Comparison of ENCODE assay signal across 17 cellular contexts in genomic region chr19:1435378-1435989, GRCh38. TPM values are rescaled to one million over a fixed set of nuclear protein-coding genes. Genes with fewer than 3 reads are reported as not detected.
DNase-seq lines count a peak whose midpoint lies in the region; ATAC-seq, FAIRE-seq and TF ChIP-seq lines count a peak whose summit lies in the region.
"Had no signal": no experiment of that assay in that cellular context is flagged by ENCODE, and none has a peak within 500 bp of the region (broad histone marks: within the 10 kb centered on the region; RNA-seq: fewer than 3 reads in every experiment).

No MANE protein-coding gene starts in this region.

- H3K14ac ChIP-seq in H9 (ENCODE audit: insufficient read depth, low read length): no peak overlapping the region

- H3K9me3 ChIP-seq in H9 (ENCODE audit: control insufficient read depth, low read depth, low read length) (no peaks in the 10 kb centered on the region), GM12878 (replicated peaks; ENCODE audit: control insufficient read depth, insufficient read depth, low read length) (no peaks in the 10 kb centered on the region)
- H3K9me3 ChIP-seq: Peyer's patch had no signal

- no peak overlapping the region for H3K23ac ChIP-seq in H9 (ENCODE audit: insufficient read length, low read depth, low read length)

- H3K4me3 Mint-ChIP-seq in H9: no peak overlapping the region; a peak in 1 of 5 replicates
- H3K4me3 Mint-ChIP-seq in neural crest cell: peak overlapping the region; percentile 58
- H3K4me3 Mint-ChIP-seq: CD8-positive, alpha-beta memory T cell had no signal

- H3K36me3 Mint-ChIP-seq in H9 (ENCODE audit: insufficient read depth in 1 of 3, low read depth in 3 of 3) (peaks cover 23 to 57% (median 46%) of the 10 kb centered on the region in 3 experiments), neural crest cell (ENCODE audit: low read depth) (peaks cover 15% of the 10 kb centered on the region)

- H3K79me1 ChIP-seq in H9 (ENCODE audit: insufficient read depth, low read depth, low read length, poor library complexity, severe bottlenecking): peaks cover 6% of the 10 kb centered on the region

- H4K5ac ChIP-seq in H9 (ENCODE audit: insufficient read length, low read depth, low read length): no peak overlapping the region

- CTCF ChIA-PET in GM12878 (lab: Yijun Ruan, JAX): interaction anchor here (0.5 kb wide), 1 partner anchor 357 kb away, joined by 3 read pairs; no protein-coding TSS in a partner anchor

- H3K79me2 ChIP-seq in H9 (ENCODE audit: insufficient read depth, low read length) (peaks cover 11% of the 10 kb centered on the region; the same call in 1 of the 2 replicates), GM12878 (ENCODE audit: control insufficient read depth, insufficient read depth, low read length) (peaks cover 23% of the 10 kb centered on the region)

- H2BK120ac ChIP-seq in H9 (ENCODE audit: low read depth, low read length, poor library complexity, severe bottlenecking): no peak overlapping the region

- H3K27ac Mint-ChIP-seq in H9 (peak overlapping the region in 2 of 3 experiments; percentile 59 to 95; a peak in 2 of 7 replicates), neural crest cell (ENCODE audit: unreplicated experiment) (peak overlapping the region; percentile 94)
- H3K27ac Mint-ChIP-seq: CD8-positive, alpha-beta memory T cell had no signal

- H4K8ac ChIP-seq in H9 (replicated peaks; ENCODE audit: insufficient read length, low read depth, low read length): no peak overlapping the region

- H3K4me1 Mint-ChIP-seq in H9 (peaks cover 0 to 15% of the 10 kb centered on the region in 2 experiments), neural crest cell (peaks cover 14% of the 10 kb centered on the region)

- H3K27me3 ChIP-seq in H9 (ENCODE audit: insufficient read depth, low read length): no peaks in the 10 kb centered on the region
- H3K27me3 ChIP-seq in GM12878 (replicated peaks in 1 of 2; ENCODE audit: control insufficient read depth in 2 of 2, insufficient read depth in 2 of 2, low read length in 1 of 2): no peaks in the 10 kb centered on the region
- H3K27me3 ChIP-seq: Peyer's patch had no signal

- RAD21 ChIA-PET in GM12878 (lab: Charles Lee; ENCODE audit: unreplicated experiment): interaction anchor here (0.8 kb wide), 1 partner anchor 9 kb away, joined by 3 read pairs; no protein-coding TSS in a partner anchor

- no peak for TF ChIP-seq EP300 in GM12878 (IDR thresholded peaks at IDR 0.05; ENCODE audit: borderline replicate concordance in 1 of 2, control insufficient read depth in 1 of 2, low read depth in 2 of 2, low read length in 2 of 2)

- H2AFZ ChIP-seq in H9 (ENCODE audit: low read length): no peak overlapping the region
- H2AFZ ChIP-seq in GM12878 (ENCODE audit: control insufficient read depth, low read depth, low read length): no peak overlapping the region
- H2AFZ ChIP-seq: GM23248 had no signal

- H2BK5ac ChIP-seq in H9 (ENCODE audit: insufficient read length, low read length): no peak overlapping the region

- H2BK15ac ChIP-seq in H9 (ENCODE audit: low read depth, low read length): no peak overlapping the region

- SMC1A ChIA-PET in GM12878 (lab: Charles Lee; ENCODE audit: uncharacterized antibody, unreplicated experiment): interaction anchor here (0.5 kb wide), 1 partner anchor 18 kb away, joined by 3 read pairs; no protein-coding TSS in a partner anchor

- H3K4me2 ChIP-seq in H9 (ENCODE audit: insufficient read depth, insufficient read length, low read length) (no peak overlapping the region), GM12878 (ENCODE audit: control insufficient read depth, insufficient read depth) (no peak overlapping the region)

- no peak overlapping the region for H3T11ph ChIP-seq in H9 (ENCODE audit: low read length)

- in situ Hi-C loops in GM12878 (cut with MboI): no loop called here

- no peaks in the 10 kb centered on the region; the same call in 1 of the 2 replicates for H3K27me3 Mint-ChIP-seq in H9 (ENCODE audit: low read depth)
- H3K27me3 Mint-ChIP-seq in neural crest cell (ENCODE audit: low read depth): peaks cover 5% of the 10 kb centered on the region
- H3K27me3 Mint-ChIP-seq: CD8-positive, alpha-beta memory T cell had no signal

- TF ChIP-seq RAD21 in GM12878 (IDR thresholded peaks at IDR 0.05; ENCODE audit: insufficient read depth, low read depth, low read length): no peak

- no peak overlapping the region for H3K18ac ChIP-seq in H9 (ENCODE audit: insufficient read length, low read depth, low read length)

- H3K9ac ChIP-seq in H9 (ENCODE audit: extremely low read depth, insufficient read length, low read length) (no peak overlapping the region), GM12878 (ENCODE audit: control insufficient read depth, insufficient read depth, low read length) (no peak overlapping the region)
- H3K9ac ChIP-seq: GM23248 had no signal

- H4K91ac ChIP-seq in H9 (ENCODE audit: insufficient read length, low read depth, low read length): no peak overlapping the region

- H3K4me1 ChIP-seq in H9 (ENCODE audit: insufficient read depth, low read length) (no peaks in the 10 kb centered on the region), GM12878 (ENCODE audit: control insufficient read depth, insufficient read depth, low read length) (peaks cover 8% of the 10 kb centered on the region)

- H3K4ac ChIP-seq in H9 (ENCODE audit: low read depth, low read length): no peak overlapping the region

- peak; percentile 52; the same call in 1 of the 2 replicates for TF ChIP-seq POLR2A in GM12878 (IDR thresholded peaks at IDR 0.05; ENCODE audit: low read depth, low read length)

- no TSS peak for BruUV-seq in GM12878 (replicated peaks; lab: Mats Ljungman, UMichigan)

- H3K23me2 ChIP-seq in H9 (ENCODE audit: insufficient read length, low read depth, low read length, poor library complexity, severe bottlenecking): peaks cover 5% of the 10 kb centered on the region

- DNase-seq in H9 (no peak), MV-4-11 (lab: John Stamatoyannopoulos, UW) (peak; percentile 63), GM12878 (ENCODE audit: low read depth, low spot score) (no peak), neural crest cell (ENCODE audit: low read depth, low spot score) (no peak), NCI-H1105 treated with DMSO at 0.1 percent for 48 hours (lab: John Stamatoyannopoulos, UW) (no peak)
- DNase-seq in activated CD4-positive, CD25-positive, alpha-beta regulatory T cell treated with anti-CD3 and anti-CD28 coated beads, Interleukin-2, amount 50 U/mL, for 72 hours: no peak
- DNase-seq: CD8-positive, alpha-beta memory T cell; DND-41; GDM1; GM23248; NCI-H1092 treated with DMSO at 0.1 percent for 48 hours; NCI-H187; NCI-H2171 treated with DMSO at 0.1 percent for 48 hours; NCI-H774; Peyer's patch; SHP77 treated with DMSO at 0.1 percent for 48 hours had no signal

- TF ChIP-seq CTCF in H9 (conservative IDR thresholded peaks at IDR 0.05) (no peak), GM12878 (IDR thresholded peaks at IDR 0.05 in 2 of 3, conservative IDR thresholded peaks at IDR 0.05 in 1 of 3; ENCODE audit: control insufficient read depth in 2 of 3, extremely low read depth in 1 of 3, insufficient read depth in 1 of 3, low read depth in 3 of 3, low read length in 3 of 3) (no peak), neural crest cell (conservative IDR thresholded peaks at IDR 0.05) (no peak)

- POLR2A ChIA-PET in GM12878 (lab: Charles Lee): no interaction called here

- no peak overlapping the region for H3K4me3 ChIP-seq in GM12878
- H3K4me3 ChIP-seq: GM23248, Peyer's patch had no signal

- no peak for FAIRE-seq in GM12878 (lab: Jason Lieb, UNC)

- H2BK20ac ChIP-seq in H9 (ENCODE audit: low read depth, low read length, poor library complexity, severe bottlenecking): no peak overlapping the region

- intact Hi-C loops in GM12878 (cut with micrococcal nuclease; ENCODE audit: unreplicated experiment): no loop called here

- no peak overlapping the region for H2BK12ac ChIP-seq in H9 (ENCODE audit: insufficient read length, low read depth, low read length)

- H2AK5ac ChIP-seq in H9 (ENCODE audit: insufficient read length, low read length): no peak overlapping the region

- no peaks in the 10 kb centered on the region for H4K20me1 ChIP-seq in H9 (ENCODE audit: control insufficient read depth, insufficient read depth, insufficient read length)
- H4K20me1 ChIP-seq in GM12878 (ENCODE audit: control insufficient read depth, insufficient read depth): no peaks in the 10 kb centered on the region; the same call in 1 of the 2 replicates

- H3K36me3 ChIP-seq in GM12878 (ENCODE audit: control insufficient read depth in 2 of 2, insufficient read depth in 2 of 2, low read length in 1 of 2): peaks cover 3 to 30% of the 10 kb centered on the region in 2 experiments

- no peak for ATAC-seq in GM12878
- ATAC-seq in HG03097 (IDR thresholded peaks at IDR 0.05; ENCODE audit: low FRiP score, unreplicated experiment): no peak

- H3K9me3 Mint-ChIP-seq in H9 (no peaks in the 10 kb centered on the region), neural crest cell (no peaks in the 10 kb centered on the region)
- H3K9me3 Mint-ChIP-seq: CD8-positive, alpha-beta memory T cell had no signal

- no CpG with 5 or more reads among the region's 21 CpGs for WGBS in H9 (ENCODE audit: extremely low coverage, insufficient read length, low lambda C conversion rate)
- WGBS in GM12878 (ENCODE audit: insufficient coverage, insufficient replicate concordance, low lambda C conversion rate, missing lambda C conversion rate): 87% methylated on average over 21 of the region's 21 CpGs

- H3K27ac ChIP-seq in H9 (ENCODE audit: insufficient read length, low read depth, low read length) (no peak overlapping the region), GM12878 (ENCODE audit: control insufficient read depth, insufficient read depth) (no peak overlapping the region)
- H3K27ac ChIP-seq: GM23248, Peyer's patch had no signal

- H3K56ac ChIP-seq in H9 (ENCODE audit: insufficient read length, low read depth, low read length): no peak overlapping the region

RNA-seq across cellular contexts. Expression of gene RPS15, which starts 2.7 kb away (rescaled TPM):
- total RNA-seq in H9 (2021) (1,628 and 1,677 TPM in 2 replicates), GM12878 (2014; rRNA removed) (1,524 and 1,715 TPM in 2 replicates), GM12878 (2014; rRNA removed; fragmentation: Illumina TruSeq; extraction: Trizol) (972 and 1,030 TPM in 2 replicates), GM12878 (2021) (2,219 and 2,315 TPM in 2 replicates), neural crest cell (1,578 and 1,580 TPM in 2 replicates)
- total RNA-seq in GM12878 (2013; cell fraction: nucleolus; rRNA removed): 239 and 289 TPM in 2 replicates
- 7,786 TPM for polyA plus RNA-seq in GM12878 (2011; ENCODE audit: low read depth)
- polyA plus RNA-seq in GM12878 (2011; rRNA removed) (524 and 1,111 TPM in 2 replicates), GM12878 (2014; fragmentation: Illumina TruSeq; extraction: Trizol) (209 and 786 TPM in 2 replicates), GM12878 (2014; fragmentation: Nextera tagmentation; extraction: Ambion mirVana) (100 to 1,000 TPM; 559 to 717 TPM), GM12878 (2014; rRNA removed) (3,158 and 3,344 TPM in 2 replicates), GM12878 (2016; fragmentation: Nextera tagmentation; extraction: Ambion mirVana) (1,000 to 10,000 TPM; 1,763 to 1,909 TPM)
- 3,186 and 3,536 TPM in 2 replicates for polyA plus RNA-seq in GM12878 (2011; cell fraction: cytosol; rRNA removed)
- polyA plus RNA-seq in GM12878 (2011; cell fraction: nucleus; rRNA removed): 1,362 and 1,364 TPM in 2 replicates
- 3,088 and 3,408 TPM in 2 replicates for polyA plus RNA-seq in GM12878 (2012)
- polyA minus RNA-seq in GM12878 (2011; rRNA and poly(A)+ RNA removed): 256 and 857 TPM in 2 replicates
- polyA minus RNA-seq in GM12878 (2011; cell fraction: cytosol; rRNA and poly(A)+ RNA removed): 796 and 851 TPM in 2 replicates
- polyA minus RNA-seq in GM12878 (2011; cell fraction: nucleus; rRNA and poly(A)+ RNA removed): 184 and 257 TPM in 2 replicates

RNA-seq across cellular contexts. Expression of gene APC2, which starts 14.4 kb away (rescaled TPM):
- total RNA-seq in H9 (2021): 0.68 and 2.0 TPM in 2 replicates
- 0.34 and 0.46 TPM in 2 replicates for total RNA-seq in GM12878 (2013; cell fraction: nucleolus; rRNA removed)
- total RNA-seq in GM12878 (2014; rRNA removed): under 0.01 and 0.11 TPM in 2 replicates
- 0.05 TPM in 1 of 2 replicates, not detected in the other for total RNA-seq in GM12878 (2014; rRNA removed; fragmentation: Illumina TruSeq; extraction: Trizol)
- 0.08 and 0.26 TPM in 2 replicates for total RNA-seq in GM12878 (2021)
- polyA plus RNA-seq in GM12878 (2011; ENCODE audit: low read depth): 0.31 TPM
- not detected in 2 replicates for polyA plus RNA-seq in GM12878 (2011; rRNA removed)
- 0.03 TPM in 1 of 2 replicates, not detected in the other for polyA plus RNA-seq in GM12878 (2011; cell fraction: cytosol; rRNA removed)
- polyA plus RNA-seq in GM12878 (2011; cell fraction: nucleus; rRNA removed): 0.18 and 0.38 TPM in 2 replicates
- 0.27 and 0.43 TPM in 2 replicates for polyA plus RNA-seq in GM12878 (2012)
- not detected in 2 replicates for polyA plus RNA-seq in GM12878 (2014; fragmentation: Illumina TruSeq; extraction: Trizol)
- under 1 TPM in 1 of 2 experiments, not detected in 1; 0.02 TPM for polyA plus RNA-seq in GM12878 (2014; fragmentation: Nextera tagmentation; extraction: Ambion mirVana)
- polyA plus RNA-seq in GM12878 (2014; rRNA removed): 0.16 and 0.73 TPM in 2 replicates
- polyA plus RNA-seq in GM12878 (2016; fragmentation: Nextera tagmentation; extraction: Ambion mirVana): under 1 TPM in 1 of 2 experiments, not detected in 1; 0.04 TPM
- polyA minus RNA-seq in GM12878 (2011; rRNA and poly(A)+ RNA removed): 0.05 TPM in 1 of 2 replicates, not detected in the other
- polyA minus RNA-seq in GM12878 (2011; cell fraction: cytosol; rRNA and poly(A)+ RNA removed): not detected in 2 replicates
- 0.12 and 0.38 TPM in 2 replicates for polyA minus RNA-seq in GM12878 (2011; cell fraction: nucleus; rRNA and poly(A)+ RNA removed)
- 39.2 and 43.0 TPM in 2 replicates for total RNA-seq in neural crest cell
- polyA plus RNA-seq: CD8-positive, alpha-beta memory T cell had no signal

RNA-seq across cellular contexts. Expression of gene DAZAP1, which starts 28.1 kb away (rescaled TPM):
- total RNA-seq in H9 (2021) (255 and 265 TPM in 2 replicates), GM12878 (2014; rRNA removed) (122 and 127 TPM in 2 replicates), GM12878 (2014; rRNA removed; fragmentation: Illumina TruSeq; extraction: Trizol) (82.5 and 93.4 TPM in 2 replicates), GM12878 (2021) (223 and 240 TPM in 2 replicates), neural crest cell (146 and 157 TPM in 2 replicates)
- total RNA-seq in GM12878 (2013; cell fraction: nucleolus; rRNA removed): 111 and 128 TPM in 2 replicates
- 23.5 TPM for polyA plus RNA-seq in GM12878 (2011; ENCODE audit: low read depth)
- polyA plus RNA-seq in GM12878 (2011; rRNA removed) (110 and 123 TPM in 2 replicates), GM12878 (2014; fragmentation: Illumina TruSeq; extraction: Trizol) (69.0 and 91.2 TPM in 2 replicates), GM12878 (2014; fragmentation: Nextera tagmentation; extraction: Ambion mirVana) (10 to 100 TPM in 1 of 2 experiments, 1 to 10 TPM in 1; 9.9 to 27.7 TPM), GM12878 (2014; rRNA removed) (164 and 194 TPM in 2 replicates), GM12878 (2016; fragmentation: Nextera tagmentation; extraction: Ambion mirVana) (10 to 100 TPM; 16.9 to 17.9 TPM)
- 47.6 and 72.8 TPM in 2 replicates for polyA plus RNA-seq in GM12878 (2011; cell fraction: cytosol; rRNA removed)
- polyA plus RNA-seq in GM12878 (2011; cell fraction: nucleus; rRNA removed): 106 and 159 TPM in 2 replicates
- 71.1 and 77.1 TPM in 2 replicates for polyA plus RNA-seq in GM12878 (2012)
- polyA minus RNA-seq in GM12878 (2011; rRNA and poly(A)+ RNA removed): 27.9 and 29.7 TPM in 2 replicates
- polyA minus RNA-seq in GM12878 (2011; cell fraction: cytosol; rRNA and poly(A)+ RNA removed): 26.6 and 31.5 TPM in 2 replicates
- polyA minus RNA-seq in GM12878 (2011; cell fraction: nucleus; rRNA and poly(A)+ RNA removed): 17.4 and 38.3 TPM in 2 replicates

RNA-seq across cellular contexts. Expression of gene GAMT, which starts 34.1 kb away (rescaled TPM):
- 26.6 and 27.4 TPM in 2 replicates for total RNA-seq in H9 (2021)
- 6.5 and 6.7 TPM in 2 replicates for total RNA-seq in GM12878 (2013; cell fraction: nucleolus; rRNA removed)
- total RNA-seq in GM12878 (2014; rRNA removed): 50.1 and 55.2 TPM in 2 replicates
- total RNA-seq in GM12878 (2014; rRNA removed; fragmentation: Illumina TruSeq; extraction: Trizol): 22.5 and 24.9 TPM in 2 replicates
- 49.1 and 52.0 TPM in 2 replicates for total RNA-seq in GM12878 (2021)
- 9.2 TPM for polyA plus RNA-seq in GM12878 (2011; ENCODE audit: low read depth)
- 4.7 and 13.0 TPM in 2 replicates for polyA plus RNA-seq in GM12878 (2011; rRNA removed)
- 13.6 and 22.1 TPM in 2 replicates for polyA plus RNA-seq in GM12878 (2011; cell fraction: cytosol; rRNA removed)
- polyA plus RNA-seq in GM12878 (2011; cell fraction: nucleus; rRNA removed): 11.4 and 12.7 TPM in 2 replicates
- 28.9 and 29.0 TPM in 2 replicates for polyA plus RNA-seq in GM12878 (2012)
- polyA plus RNA-seq in GM12878 (2014; fragmentation: Illumina TruSeq; extraction: Trizol): 8.3 and 28.5 TPM in 2 replicates
- 1 to 10 TPM; 1.6 to 5.6 TPM for polyA plus RNA-seq in GM12878 (2014; fragmentation: Nextera tagmentation; extraction: Ambion mirVana)
- 56.0 and 65.8 TPM in 2 replicates for polyA plus RNA-seq in GM12878 (2014; rRNA removed)
- polyA plus RNA-seq in GM12878 (2016; fragmentation: Nextera tagmentation; extraction: Ambion mirVana): 100 to 1,000 TPM; 122 to 131 TPM
- 4.2 and 10.8 TPM in 2 replicates for polyA minus RNA-seq in GM12878 (2011; rRNA and poly(A)+ RNA removed)
- polyA minus RNA-seq in GM12878 (2011; cell fraction: cytosol; rRNA and poly(A)+ RNA removed): 4.5 and 11.0 TPM in 2 replicates
- 2.1 and 5.4 TPM in 2 replicates for polyA minus RNA-seq in GM12878 (2011; cell fraction: nucleus; rRNA and poly(A)+ RNA removed)
- total RNA-seq in neural crest cell: 42.6 and 45.6 TPM in 2 replicates

RNA-seq across cellular contexts. Expression of gene C19orf25, which starts 43.5 kb away (rescaled TPM):
- total RNA-seq in H9 (2021) (30.3 and 36.8 TPM in 2 replicates), GM12878 (2014; rRNA removed) (36.3 and 38.3 TPM in 2 replicates), GM12878 (2014; rRNA removed; fragmentation: Illumina TruSeq; extraction: Trizol) (11.7 and 14.8 TPM in 2 replicates), GM12878 (2021) (36.5 and 37.5 TPM in 2 replicates), neural crest cell (34.5 and 41.5 TPM in 2 replicates)
- 69.0 and 71.0 TPM in 2 replicates for total RNA-seq in GM12878 (2013; cell fraction: nucleolus; rRNA removed)
- polyA plus RNA-seq in GM12878 (2011; ENCODE audit: low read depth): 4.5 TPM
- polyA plus RNA-seq in GM12878 (2011; rRNA removed) (6.3 and 13.6 TPM in 2 replicates), GM12878 (2014; fragmentation: Illumina TruSeq; extraction: Trizol) (4.2 and 13.2 TPM in 2 replicates), GM12878 (2014; fragmentation: Nextera tagmentation; extraction: Ambion mirVana) (1 to 10 TPM; 1.2 to 3.9 TPM), GM12878 (2014; rRNA removed) (42.5 and 52.5 TPM in 2 replicates), GM12878 (2016; fragmentation: Nextera tagmentation; extraction: Ambion mirVana) (10 to 100 TPM; 60.9 to 67.0 TPM)
- polyA plus RNA-seq in GM12878 (2011; cell fraction: cytosol; rRNA removed): 26.6 and 50.8 TPM in 2 replicates
- 37.5 and 49.9 TPM in 2 replicates for polyA plus RNA-seq in GM12878 (2011; cell fraction: nucleus; rRNA removed)
- 18.6 and 22.1 TPM in 2 replicates for polyA plus RNA-seq in GM12878 (2012)
- 4.5 and 13.9 TPM in 2 replicates for polyA minus RNA-seq in GM12878 (2011; rRNA and poly(A)+ RNA removed)
- 8.7 and 11.5 TPM in 2 replicates for polyA minus RNA-seq in GM12878 (2011; cell fraction: cytosol; rRNA and poly(A)+ RNA removed)
- polyA minus RNA-seq in GM12878 (2011; cell fraction: nucleus; rRNA and poly(A)+ RNA removed): 11.2 and 27.7 TPM in 2 replicates

Comparison
In these comparisons a context has a peak if more than half of its experiments do, and no peak if none do; other contexts are left out.
1. RNA of gene APC2, which starts 14.4 kb away (total RNA-seq): 39.2 to 43.0 TPM in neural crest cell; 0.68 to 2.0 TPM in H9 and under 0.01 to 0.46 TPM in GM12878; every median in the first group is over 10 times any median in the second.